11 cellular contexts compared by ENCODE assay signal in genomic region chr2:235311044-235311443, GRCh38.
"Had no signal": no experiment of that assay in that cellular context is flagged by ENCODE, and none has a peak within 500 bp of the region (broad histone marks: within the 10 kb centered on the region; RNA-seq: fewer than 3 reads in every experiment).

No MANE protein-coding gene starts in this region.

- H3K4me1 Mint-ChIP-seq: GM23338, H9 had no signal

- DNase-seq: GM23248, GOT3, H7, H9, HCEC 1CT, HFFc6 had no signal

- H3K4me3 ChIP-seq: GM23248, GM23338, HAP-1 had no signal

- H3K4me3 Mint-ChIP-seq: GM23338, H9, HFFc6 had no signal

- H3K9ac ChIP-seq: GM23248 had no signal

- H3K27ac ChIP-seq: GM23248 had no signal

- H3K9me3 ChIP-seq: HAP-1 had no signal

- H2AFZ ChIP-seq: GM23248, GM23338 had no signal

- H3K36me3 ChIP-seq: HAP-1 had no signal

- ATAC-seq: GM23338, HCT116 had no signal

- H3K4me2 ChIP-seq: GM23338 had no signal

- FAIRE-seq: H1, H54 had no signal

- H3K4me1 ChIP-seq: HAP-1 had no signal

- H3K27ac Mint-ChIP-seq: GM23338, H9, HFFc6 had no signal
